Comparison of ENCODE assay signal across 13 cellular contexts in the genomic region with DNA sequence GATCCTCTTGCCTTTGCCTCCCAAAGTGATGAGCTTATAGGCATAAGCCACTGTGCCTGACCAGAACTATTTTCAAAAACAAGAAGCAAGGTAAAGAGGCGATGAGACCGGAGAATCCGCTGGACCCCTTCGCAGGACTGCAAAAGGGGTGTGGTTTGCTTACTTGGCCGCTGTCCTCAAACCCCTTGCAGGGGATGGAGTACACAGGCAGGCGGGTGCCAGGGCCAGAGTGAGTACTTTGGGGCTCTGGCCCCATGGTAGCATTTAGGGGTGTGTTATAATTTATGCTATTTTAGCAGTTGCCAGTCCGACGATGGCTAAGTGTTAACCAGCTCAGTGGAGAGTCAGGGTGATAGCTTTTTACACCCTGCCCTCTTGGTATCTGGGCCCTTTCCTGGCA.
A peak's percentile ranks its signal among the peaks of the same experiment; 100 is the strongest.
DNase-seq lines count a peak whose midpoint lies in the region; ATAC-seq and TF ChIP-seq lines count a peak whose summit lies in the region.
"Had no signal": no experiment of that assay in that cellular context is flagged by ENCODE, and none has a peak within 500 bp of the region (broad histone marks: within the 10 kb centered on the region; RNA-seq: fewer than 3 reads in every experiment).

No MANE protein-coding gene starts in this region.

- H3K4me3 ChIP-seq in H7 (ENCODE audit: insufficient read depth, low read depth, low read length) (peak overlapping the region; percentile 34; the same call in 1 of the 2 replicates), HUES64 (ENCODE audit: low read length) (peak overlapping the region; percentile 40; the same call in 1 of the 2 replicates), endodermal cell (ENCODE audit: low read length) (no peak overlapping the region)
- no peak overlapping the region for H3K4me3 ChIP-seq in CD8-positive, alpha-beta memory T cell (ENCODE audit: low read length)
- H3K4me3 ChIP-seq: GM23248 had no signal

- POLR2A ChIA-PET in CD8-positive, alpha-beta memory T cell (lab: Charles Lee): no interaction called here

- H3K36me3 ChIP-seq in H7 (replicated peaks; ENCODE audit: control insufficient read depth, insufficient read depth, low read length) (no peaks in the 10 kb centered on the region), HUES64 (ENCODE audit: insufficient read depth, low read length) (no peaks in the 10 kb centered on the region), endodermal cell (ENCODE audit: control insufficient read depth, insufficient read depth, low read length) (no peaks in the 10 kb centered on the region)
- no peaks in the 10 kb centered on the region for H3K36me3 ChIP-seq in CD8-positive, alpha-beta memory T cell (ENCODE audit: insufficient read depth, low read length)

- no peak overlapping the region for H3K27ac Mint-ChIP-seq in endodermal cell
- no peak overlapping the region for H3K27ac Mint-ChIP-seq in CD8-positive, alpha-beta memory T cell
- H3K27ac Mint-ChIP-seq in stimulated activated memory B cell treated with anti-CD40 and anti-IgM and Interleukin-4, amounts not matched to agents 10 μg/mL and 1 μg/mL and 100 μg/mL, for 72 hours: no peak overlapping the region
- H3K27ac Mint-ChIP-seq: CD4-positive, alpha-beta memory T cell had no signal

- no peaks in the 10 kb centered on the region for H3K9me3 Mint-ChIP-seq in endodermal cell
- H3K9me3 Mint-ChIP-seq in CD8-positive, alpha-beta memory T cell: peaks cover 0 to 8% (median 2%) of the 10 kb centered on the region in 5 donors
- H3K9me3 Mint-ChIP-seq in stimulated activated memory B cell treated with anti-CD40 and anti-IgM and Interleukin-4, amounts not matched to agents 10 μg/mL and 1 μg/mL and 100 μg/mL, for 72 hours: no peaks in the 10 kb centered on the region

- H3K9me3 ChIP-seq in HUES64 (ENCODE audit: insufficient read depth, low read depth, low read length) (no peaks in the 10 kb centered on the region), endodermal cell (ENCODE audit: control insufficient read depth, low read length) (peaks cover 6% of the 10 kb centered on the region)
- H3K9me3 ChIP-seq in CD8-positive, alpha-beta memory T cell (ENCODE audit: low read length): no peaks in the 10 kb centered on the region
- H3K9me3 ChIP-seq: Caco-2 had no signal

- H3K9ac ChIP-seq in HUES64 (ENCODE audit: low read depth, low read length): no peak overlapping the region
- no peak overlapping the region for H3K9ac ChIP-seq in endodermal cell (ENCODE audit: extremely low read depth, low read length, poor library complexity, severe bottlenecking)
- H3K9ac ChIP-seq: GM23248 had no signal

- TF ChIP-seq CTCF in endodermal cell (conservative IDR thresholded peaks at IDR 0.05): no peak

- H3K27ac ChIP-seq in HUES64 (ENCODE audit: low read depth, low read length) (no peak overlapping the region), endodermal cell (ENCODE audit: low read depth, low read length) (no peak overlapping the region)
- no peak overlapping the region for H3K27ac ChIP-seq in CD8-positive, alpha-beta memory T cell (ENCODE audit: low read depth, low read length)
- H3K27ac ChIP-seq: GM23248 had no signal

- no peaks in the 10 kb centered on the region for H3K4me1 ChIP-seq in HUES64 (ENCODE audit: insufficient read depth, low read length)
- no peaks in the 10 kb centered on the region for H3K4me1 ChIP-seq in endodermal cell (ENCODE audit: control insufficient read depth, insufficient read depth, low read length)
- no peaks in the 10 kb centered on the region for H3K4me1 ChIP-seq in CD8-positive, alpha-beta memory T cell (ENCODE audit: insufficient read depth, low read length)
- H3K4me1 ChIP-seq: Caco-2 had no signal

- H3K27me3 ChIP-seq in H7 (ENCODE audit: control insufficient read depth, insufficient read depth, low read length) (no peaks in the 10 kb centered on the region), HUES64 (ENCODE audit: insufficient read depth, low read length) (no peaks in the 10 kb centered on the region), endodermal cell (ENCODE audit: control insufficient read depth, insufficient read depth, low read length, poor library complexity, severe bottlenecking) (no peaks in the 10 kb centered on the region)
- no peaks in the 10 kb centered on the region for H3K27me3 ChIP-seq in CD8-positive, alpha-beta memory T cell (ENCODE audit: insufficient read depth, low read length, poor library complexity, severe bottlenecking)

- H3K27me3 Mint-ChIP-seq in endodermal cell (ENCODE audit: insufficient read depth): peaks cover 9% of the 10 kb centered on the region
- H3K27me3 Mint-ChIP-seq in CD8-positive, alpha-beta memory T cell: no peaks in the 10 kb centered on the region
- no peaks in the 10 kb centered on the region for H3K27me3 Mint-ChIP-seq in stimulated activated memory B cell treated with anti-CD40 and anti-IgM and Interleukin-4, amounts not matched to agents 10 μg/mL and 1 μg/mL and 100 μg/mL, for 72 hours
- H3K27me3 Mint-ChIP-seq: CD4-positive, alpha-beta memory T cell had no signal

- H3K4me1 Mint-ChIP-seq in endodermal cell: no peaks in the 10 kb centered on the region
- no peaks in the 10 kb centered on the region for H3K4me1 Mint-ChIP-seq in CD8-positive, alpha-beta memory T cell
- H3K4me1 Mint-ChIP-seq in stimulated activated memory B cell treated with anti-CD40 and anti-IgM and Interleukin-4, amounts not matched to agents 10 μg/mL and 1 μg/mL and 100 μg/mL, for 72 hours: no peaks in the 10 kb centered on the region
- H3K4me1 Mint-ChIP-seq: CD4-positive, alpha-beta memory T cell had no signal

- CTCF ChIA-PET in CD8-positive, alpha-beta memory T cell (lab: Charles Lee): no interaction called here

- no peaks in the 10 kb centered on the region for H3K36me3 Mint-ChIP-seq in endodermal cell (ENCODE audit: low read depth)
- no peaks in the 10 kb centered on the region for H3K36me3 Mint-ChIP-seq in CD8-positive, alpha-beta memory T cell
- H3K36me3 Mint-ChIP-seq in stimulated activated memory B cell treated with anti-CD40 and anti-IgM and Interleukin-4, amounts not matched to agents 10 μg/mL and 1 μg/mL and 100 μg/mL, for 72 hours: no peaks in the 10 kb centered on the region
- H3K36me3 Mint-ChIP-seq: CD4-positive, alpha-beta memory T cell had no signal

- peak overlapping the region; percentile 48 for H3K4me3 Mint-ChIP-seq in endodermal cell
- no peak overlapping the region for H3K4me3 Mint-ChIP-seq in CD8-positive, alpha-beta memory T cell
- no peak overlapping the region for H3K4me3 Mint-ChIP-seq in stimulated activated memory B cell treated with anti-CD40 and anti-IgM and Interleukin-4, amounts not matched to agents 10 μg/mL and 1 μg/mL and 100 μg/mL, for 72 hours
- H3K4me3 Mint-ChIP-seq: CD4-positive, alpha-beta memory T cell had no signal

- DNase-seq in H7 (no peak), endodermal cell (peak; percentile 30), NCI-H82 treated with DMSO at 0.1 percent for 48 hours (lab: John Stamatoyannopoulos, UW; ENCODE audit: unreplicated experiment) (no peak)
- DNase-seq in CD8-positive, alpha-beta memory T cell: no peak
- DNase-seq: C1 segment of cervical spinal cord; Caco-2; CD4-positive, alpha-beta memory T cell; DMS153; DND-41; GM23248 had no signal

- 94% methylated on average over 8 of the region's 8 CpGs for WGBS in HUES64
- WGBS in endodermal cell (ENCODE audit: insufficient coverage in 1 of 2, insufficient read length in 1 of 2), 2 experiments: 88 to 92% methylated on average over 7 to 8 of the region's 8 CpGs

- ATAC-seq in stimulated activated memory B cell treated with anti-CD40 and anti-IgM and Interleukin-4, amounts not matched to agents 10 μg/mL and 1 μg/mL and 100 μg/mL, for 72 hours: no peak
- ATAC-seq: HCT116 had no signal

Comparison
In these comparisons a context has a peak if more than half of its experiments do, and no peak if none do; other contexts are left out.
1. H3K4me3 ChIP-seq: peak in H7 (single experiment) and HUES64 (single experiment); none in endodermal cell (single experiment) and CD8-positive, alpha-beta memory T cell (single experiment).